Comparison of ENCODE assay signal across 9 cellular contexts in genomic region chr10:17409170-17409733, GRCh38. TPM values are rescaled to one million over a fixed set of nuclear protein-coding genes. Genes with fewer than 3 reads are reported as not detected.
DNase-seq lines count a peak whose midpoint lies in the region; ATAC-seq, FAIRE-seq and TF ChIP-seq lines count a peak whose summit lies in the region.
"Had no signal": no experiment of that assay in that cellular context is flagged by ENCODE, and none has a peak within 500 bp of the region (broad histone marks: within the 10 kb centered on the region; RNA-seq: fewer than 3 reads in every experiment).

No MANE protein-coding gene starts in this region.

- intact Hi-C loops in HepG2 (cut with micrococcal nuclease; ENCODE audit: unreplicated experiment) (no loop called here), right lobe of liver (cut with DNase I) (no loop called here), Panc1 (cut with micrococcal nuclease; ENCODE audit: unreplicated experiment) (no loop called here), endothelial cell of umbilical vein (cut with micrococcal nuclease) (loop anchor here (1.0 to 2.0 kb wide), 2 partner anchors 66 to 190 kb away; no protein-coding TSS in a partner anchor)

- in situ Hi-C loops in HepG2 (cut with HindIII; ENCODE audit: extremely low pct_ligation_motif_present, low pct_unique_long_range_greater_than_20kb) (no loop called here), Panc1 (cut with HindIII; ENCODE audit: low pct_unique_long_range_greater_than_20kb, low sequenced_read_pairs) (no loop called here)

- dilution Hi-C loops in endothelial cell of umbilical vein (cut with MboI; ENCODE audit: extremely low pct_ligation_motif_present, low sequenced_read_pairs) = no loop called here

- BruUV-seq in HepG2 (replicated peaks; lab: Mats Ljungman, UMichigan) (no TSS peak), Panc1 (replicated peaks; lab: Mats Ljungman, UMichigan) (no TSS peak), endothelial cell of umbilical vein (replicated peaks; lab: Mats Ljungman, UMichigan) (no TSS peak)

- CTCF ChIA-PET in HepG2 (lab: Yijun Ruan, JAX; ENCODE audit: low intra/inter-chr PET ratio, low total read pairs) (no interaction called here), Panc1 (lab: Charles Lee) (interaction anchor here (0.6 to 0.8 kb wide), 2 partner anchors 37 to 61 kb away, joined by 4 to 7 read pairs; no protein-coding TSS in a partner anchor), endothelial cell of umbilical vein (lab: Charles Lee) (interaction anchor here (0.6 to 1.9 kb wide), 59 partner anchors 8 to 592 kb away, joined by 3 to 40 read pairs (median 5); partner anchors contain the start of genes RSU1, ST8SIA6 and STAM)

- H3K9ac ChIP-seq in HepG2 (ENCODE audit: insufficient read depth, low read depth, low read length) = no peak overlapping the region
- H3K9ac ChIP-seq in endothelial cell of umbilical vein (replicated peaks; ENCODE audit: extremely low read depth, insufficient read depth, low read length) = no peak overlapping the region

- ATAC-seq in HepG2 = peak; percentile 47; the same call in 1 of the 3 replicates
- ATAC-seq in right lobe of liver = no peak
- ATAC-seq in Panc1 = no peak
- ATAC-seq in GM21447 (IDR thresholded peaks at IDR 0.05; ENCODE audit: unreplicated experiment) = no peak

- no peaks in the 10 kb centered on the region for H3K27me3 ChIP-seq in HepG2 (ENCODE audit: control insufficient read depth in 1 of 2, insufficient read depth in 2 of 2, low read length in 2 of 2)
- H3K27me3 ChIP-seq in right lobe of liver = no peaks in the 10 kb centered on the region
- no peaks in the 10 kb centered on the region for H3K27me3 ChIP-seq in Panc1 (ENCODE audit: control insufficient read depth, insufficient read depth, low read length)
- H3K27me3 ChIP-seq in endothelial cell of umbilical vein (ENCODE audit: control insufficient read depth in 2 of 2, insufficient read depth in 2 of 2, low read length in 2 of 2) = no peaks in the 10 kb centered on the region

- TF ChIP-seq POLR2A in HepG2 (IDR thresholded peaks at IDR 0.05; ENCODE audit: insufficient read depth in 1 of 2, low read depth in 2 of 2, low read length in 2 of 2) (no peak), right lobe of liver (IDR thresholded peaks at IDR 0.05) (no peak), endothelial cell of umbilical vein (IDR thresholded peaks at IDR 0.05; ENCODE audit: low read depth, low read length) (no peak)

- FAIRE-seq in HepG2 (lab: Jason Lieb, UNC) (peak; percentile 36), endothelial cell of umbilical vein (lab: Jason Lieb, UNC) (no peak), HTR-8/SVneo (lab: Jason Lieb, UNC) (no peak)

- H3K9me3 ChIP-seq in HepG2 (ENCODE audit: low read length) (no peaks in the 10 kb centered on the region), right lobe of liver (no peaks in the 10 kb centered on the region), Panc1 (ENCODE audit: control insufficient read depth, insufficient read depth, low read depth, low read length) (no peaks in the 10 kb centered on the region), endothelial cell of umbilical vein (replicated peaks; ENCODE audit: control insufficient read depth, insufficient read depth, low read length) (no peaks in the 10 kb centered on the region)

- POLR2A ChIA-PET in HepG2 (lab: Yijun Ruan, JAX) (no interaction called here), Panc1 (lab: Charles Lee) (no interaction called here), endothelial cell of umbilical vein (lab: Charles Lee) (no interaction called here)

- H3K4me1 ChIP-seq in HepG2 (ENCODE audit: insufficient read depth, low read length) (no peaks in the 10 kb centered on the region), right lobe of liver (no peaks in the 10 kb centered on the region), Panc1 (ENCODE audit: control insufficient read depth, insufficient read depth, low read length) (no peaks in the 10 kb centered on the region), endothelial cell of umbilical vein (ENCODE audit: control insufficient read depth, extremely low read depth, insufficient read depth, low read length) (no peaks in the 10 kb centered on the region)

- H3K27ac ChIP-seq in HepG2 (ENCODE audit: extremely low read length, insufficient read depth, low read length) (no peak overlapping the region), right lobe of liver (no peak overlapping the region), Panc1 (ENCODE audit: low read length) (no peak overlapping the region), endothelial cell of umbilical vein (ENCODE audit: insufficient read depth, low read depth, low read length) (no peak overlapping the region)

- TF ChIP-seq CTCF in HepG2 (CRISPR knock-in tag; IDR thresholded peaks at IDR 0.05) (peak; percentile 26; the same call in 1 of the 2 replicates), right lobe of liver (IDR thresholded peaks at IDR 0.05) (peak in 2 of 4 donors; percentile 24 to 31), Panc1 (IDR thresholded peaks at IDR 0.05) (peak; percentile 62), endothelial cell of umbilical vein (IDR thresholded peaks at IDR 0.05; ENCODE audit: extremely low read depth in 1 of 2, insufficient read depth in 1 of 2, low read depth in 1 of 2, low read length in 2 of 2) (peak; percentile 43 to 46)

- no peak overlapping the region for H3K4me3 ChIP-seq in HepG2 (replicated peaks in 1 of 3; ENCODE audit: insufficient read depth in 1 of 3, low read depth in 2 of 3, low read length in 3 of 3)
- no peak overlapping the region for H3K4me3 ChIP-seq in right lobe of liver
- H3K4me3 ChIP-seq in Panc1 (ENCODE audit: low read depth in 2 of 2, low read length in 2 of 2) = no peak overlapping the region
- no peak overlapping the region for H3K4me3 ChIP-seq in endothelial cell of umbilical vein (replicated peaks in 1 of 3; ENCODE audit: insufficient read depth in 1 of 3, low read depth in 1 of 3, low read length in 3 of 3)

- no peaks in the 10 kb centered on the region for H3K9me1 ChIP-seq in endothelial cell of umbilical vein (replicated peaks; ENCODE audit: control insufficient read depth, extremely low read depth, insufficient read depth, low read length)

- no peak overlapping the region for H2AFZ ChIP-seq in HepG2 (ENCODE audit: low read length)
- H2AFZ ChIP-seq in endothelial cell of umbilical vein (ENCODE audit: low read depth, low read length) = no peak overlapping the region

- no peaks in the 10 kb centered on the region for H4K20me1 ChIP-seq in HepG2 (ENCODE audit: insufficient read depth, low read length)
- H4K20me1 ChIP-seq in endothelial cell of umbilical vein (replicated peaks; ENCODE audit: control insufficient read depth, extremely low read depth, insufficient read depth, low read length) = no peaks in the 10 kb centered on the region

- TF ChIP-seq EP300 in HepG2 (IDR thresholded peaks at IDR 0.05; ENCODE audit: low read depth in 2 of 2, low read length in 2 of 2) (no peak), HepG2 (CRISPR knock-in tag; IDR thresholded peaks at IDR 0.05; ENCODE audit: borderline replicate concordance) (no peak)

- H3K4me2 ChIP-seq in HepG2 (ENCODE audit: low read depth, low read length) = no peak overlapping the region
- H3K4me2 ChIP-seq in endothelial cell of umbilical vein (ENCODE audit: insufficient read depth, low read length) = no peak overlapping the region

- H3K36me3 ChIP-seq in HepG2 (replicated peaks in 1 of 2; ENCODE audit: control insufficient read depth in 1 of 2, insufficient read depth in 2 of 2, low read length in 2 of 2) (no peaks in the 10 kb centered on the region), right lobe of liver (no peaks in the 10 kb centered on the region), Panc1 (ENCODE audit: control insufficient read depth, insufficient read depth, low read length) (no peaks in the 10 kb centered on the region), endothelial cell of umbilical vein (ENCODE audit: control insufficient read depth in 2 of 2, extremely low read depth in 1 of 2, insufficient read depth in 2 of 2, low read length in 2 of 2) (no peaks in the 10 kb centered on the region)

- no peak for TF ChIP-seq RAD21 in HepG2 (CRISPR knock-in tag; IDR thresholded peaks at IDR 0.05)

- WGBS in HepG2 (ENCODE audit: low lambda C conversion rate) = 27% methylated on average over 5 of the region's 5 CpGs
- whole genome bisulfite sequencing in right lobe of liver (ENCODE audit: insufficient coverage, low coverage, low lambda C conversion rate, missing lambda C conversion rate) = 80% methylated on average over 4 of the region's 5 CpGs

- DNase-seq in HepG2 (ENCODE audit: low spot score) = peak; percentile 12
- DNase-seq in right lobe of liver = no peak
- DNase-seq in Panc1 (ENCODE audit: low read depth, low spot score) = no peak
- DNase-seq in endothelial cell of umbilical vein (ENCODE audit: low read depth, low spot score) = peak; percentile 61
- DNase-seq in midbrain (lab: John Stamatoyannopoulos, UW) = no peak
- DNase-seq in HTR-8/SVneo (ENCODE audit: insufficient read length, low spot score) = no peak
- DNase-seq in NCI-H2196 (lab: John Stamatoyannopoulos, UW; ENCODE audit: unreplicated experiment) = no peak
- DNase-seq: activated B cell treated with CpG ODN at 0.5 μM for 24 hours had no signal

- no peaks in the 10 kb centered on the region for H3K79me2 ChIP-seq in HepG2 (ENCODE audit: insufficient read depth, low read length)
- no peaks in the 10 kb centered on the region for H3K79me2 ChIP-seq in endothelial cell of umbilical vein (ENCODE audit: control insufficient read depth, insufficient read depth, low read length)

RNA-seq across cellular contexts. Expression of gene ST8SIA6, which starts 45.1 kb away (rescaled TPM):
- not detected in 2 replicates for total RNA-seq in HepG2 (2016; rRNA removed; fragmentation: Illumina TruSeq; extraction: Trizol)
- total RNA-seq in HepG2 (2016; cell fraction: cytosol; rRNA removed; fragmentation: Illumina TruSeq; extraction: Trizol; ENCODE audit: low read depth) = not detected in 2 replicates
- total RNA-seq in HepG2 (2016; cell fraction: insoluble cytoplasmic fraction; rRNA removed; fragmentation: Illumina TruSeq; extraction: Trizol) = not detected in 2 replicates
- total RNA-seq in HepG2 (2016; cell fraction: membrane; rRNA removed; fragmentation: Illumina TruSeq; extraction: Trizol) = not detected in 2 replicates
- total RNA-seq in HepG2 (2016; cell fraction: nucleus; rRNA removed; fragmentation: Illumina TruSeq; extraction: Trizol) = not detected in 2 replicates
- polyA plus RNA-seq in HepG2 (2011; rRNA removed) = not detected in 2 replicates
- not detected in 2 replicates for polyA plus RNA-seq in HepG2 (2011; cell fraction: cytosol; rRNA removed)
- not detected in 2 replicates for polyA plus RNA-seq in HepG2 (2011; cell fraction: nucleus; rRNA removed)
- polyA plus RNA-seq in HepG2 (2012) = not detected in 2 replicates
- polyA plus RNA-seq in HepG2 (2016; cell fraction: cytosol; fragmentation: Illumina TruSeq; extraction: Trizol; ENCODE audit: low read depth) = not detected in 2 replicates
- polyA plus RNA-seq in HepG2 (2016; cell fraction: insoluble cytoplasmic fraction; fragmentation: Illumina TruSeq; extraction: Trizol; ENCODE audit: low read depth) = not detected in 2 replicates
- not detected in 2 replicates for polyA plus RNA-seq in HepG2 (2016; cell fraction: membrane; fragmentation: Illumina TruSeq; extraction: Trizol; ENCODE audit: low read depth)
- polyA plus RNA-seq in HepG2 (2016; cell fraction: nucleus; fragmentation: Illumina TruSeq; extraction: Trizol; ENCODE audit: insufficient read depth, low read depth) = not detected in 2 replicates
- polyA minus RNA-seq in HepG2 (2011; rRNA and poly(A)+ RNA removed; ENCODE audit: low replicate concordance) = not detected in 2 replicates
- polyA minus RNA-seq in HepG2 (2011; cell fraction: cytosol; rRNA and poly(A)+ RNA removed) = not detected in 2 replicates
- polyA minus RNA-seq in HepG2 (2011; cell fraction: nucleus; rRNA and poly(A)+ RNA removed) = not detected in 2 replicates
- total RNA-seq in right lobe of liver = 1 to 10 TPM in 4 of 6 experiments, under 1 TPM in 2; 0.39 to 2.2 (median 1.4) TPM
- 0.82 TPM for total RNA-seq in Panc1 (2021; ENCODE audit: unreplicated experiment)
- polyA plus RNA-seq in Panc1 (2012; ENCODE audit: insufficient read length) = 1.2 TPM
- 0.35 and 0.51 TPM in 2 replicates for total RNA-seq in endothelial cell of umbilical vein
- polyA plus RNA-seq in endothelial cell of umbilical vein = 0.40 TPM in 2 replicates
- 0.40 and 0.42 TPM in 2 replicates for polyA plus RNA-seq in endothelial cell of umbilical vein (2011; cell fraction: cytosol; rRNA removed)
- polyA plus RNA-seq in endothelial cell of umbilical vein (2011; cell fraction: nucleus; rRNA removed) = 0.24 and 0.49 TPM in 2 replicates
- polyA plus RNA-seq in endothelial cell of umbilical vein (2012) = 0.21 and 0.34 TPM in 2 replicates
- 0.44 and 0.70 TPM in 2 replicates for polyA minus RNA-seq in endothelial cell of umbilical vein
- polyA minus RNA-seq in endothelial cell of umbilical vein (2011; cell fraction: cytosol; rRNA and poly(A)+ RNA removed) = not detected
- 0.43 and 0.82 TPM in 2 replicates for polyA minus RNA-seq in endothelial cell of umbilical vein (2011; cell fraction: nucleus; rRNA and poly(A)+ RNA removed)

Comparison
In these comparisons a context has a peak if more than half of its experiments do, and no peak if none do; other contexts are left out.
1. DNase-seq: peak in HepG2 (single experiment) and endothelial cell of umbilical vein (single experiment); none in right lobe of liver (0 of 3), Panc1 (single experiment), midbrain (single experiment), HTR-8/SVneo (single experiment) and NCI-H2196 (single experiment).